In the genomic region with DNA sequence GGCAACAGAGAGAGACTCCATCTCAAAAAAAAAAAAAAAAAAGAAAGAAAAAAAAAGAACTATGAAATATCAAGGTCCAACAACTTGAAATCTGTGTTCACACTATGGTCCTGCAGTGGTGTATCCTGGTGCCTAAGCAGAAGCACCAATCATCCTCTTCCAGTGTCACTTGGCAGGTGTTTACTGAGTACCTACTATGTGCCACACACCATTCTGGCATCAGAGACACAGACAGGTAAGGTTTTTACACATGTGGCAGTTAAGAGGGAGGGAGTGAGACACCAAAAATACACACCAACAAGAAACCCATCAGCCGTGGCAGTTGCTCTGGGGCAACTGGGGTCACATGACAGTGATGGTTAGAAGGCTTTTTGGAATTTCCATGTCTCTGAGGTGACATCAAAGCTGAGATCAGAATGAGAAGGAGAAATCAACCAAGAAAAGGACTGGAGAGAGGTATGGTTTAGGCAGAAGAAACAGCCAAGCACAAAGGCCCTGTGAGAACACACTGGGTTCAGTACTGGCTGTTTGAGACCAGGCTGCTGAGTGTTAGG, we compare ENCODE assay signal across 18 cellular contexts. TPM values are rescaled to one million over a fixed set of nuclear protein-coding genes. Genes with fewer than 3 reads are reported as not detected.
DNase-seq lines count a peak whose midpoint lies in the region; ATAC-seq and TF ChIP-seq lines count a peak whose summit lies in the region.
"Had no signal": no experiment of that assay in that cellular context is flagged by ENCODE, and none has a peak within 500 bp of the region (broad histone marks: within the 10 kb centered on the region; RNA-seq: fewer than 3 reads in every experiment).

No MANE protein-coding gene starts in this region.

- TF ChIP-seq CTCF in spleen (IDR thresholded peaks at IDR 0.05 in 8 of 11, conservative IDR thresholded peaks at IDR 0.05 in 3 of 11): no peak

- H3K9me3 ChIP-seq in BLaER1 (no peaks in the 10 kb centered on the region), T-helper 17 cell (ENCODE audit: control insufficient read depth, low read length, poor library complexity, severe bottlenecking) (no peaks in the 10 kb centered on the region), spleen (no peaks in the 10 kb centered on the region)
- no peaks in the 10 kb centered on the region for H3K9me3 ChIP-seq in CD4-positive, alpha-beta memory T cell (ENCODE audit: control insufficient read depth in 1 of 2, low read length in 2 of 2)
- H3K9me3 ChIP-seq: left lung, mucosa of descending colon, right lobe of liver, thoracic aorta had no signal

- H3K27me3 Mint-ChIP-seq in CD4-positive, alpha-beta memory T cell: no peaks in the 10 kb centered on the region
- H3K27me3 Mint-ChIP-seq in T-helper 17 cell: no peaks in the 10 kb centered on the region
- no peaks in the 10 kb centered on the region for H3K27me3 Mint-ChIP-seq in central memory CD8-positive, alpha-beta T cell

- no peak overlapping the region for H3K9ac ChIP-seq in BLaER1

- H3K27ac ChIP-seq in BLaER1 (peak overlapping the region; percentile 29; the same call in 1 of the 2 replicates), spleen (peak overlapping the region in 4 of 8 donors; percentile 16 to 46 (median 32))
- H3K27ac ChIP-seq in CD4-positive, alpha-beta memory T cell (ENCODE audit: low read depth, low read length): peak overlapping the region; percentile 73
- H3K27ac ChIP-seq: dorsolateral prefrontal cortex, left lung, right lobe of liver, thoracic aorta had no signal

- TF ChIP-seq POLR2A in spleen (IDR thresholded peaks at IDR 0.05): no peak

- H3K4me2 ChIP-seq in BLaER1: peak overlapping the region; percentile 57

- peak overlapping the region; percentile 93 to 98 (median 94) for H3K27ac Mint-ChIP-seq in CD4-positive, alpha-beta memory T cell
- peak overlapping the region; percentile 100 for H3K27ac Mint-ChIP-seq in T-helper 17 cell
- peak overlapping the region; percentile 87 for H3K27ac Mint-ChIP-seq in central memory CD8-positive, alpha-beta T cell (ENCODE audit: low read depth)

- CTCF ChIA-PET in CD4-positive, alpha-beta memory T cell (lab: Charles Lee; ENCODE audit: partially characterized antibody): interaction anchor here (1.1 to 3.0 kb wide), 3 partner anchors 9 to 47 kb away, joined by 3 to 13 read pairs (median 4); a partner anchor contains a TSS

- peak in 1 of 5 donors; percentile 44 for DNase-seq in CD4-positive, alpha-beta memory T cell
- no peak for DNase-seq in T-helper 17 cell
- DNase-seq in central memory CD8-positive, alpha-beta T cell (ENCODE audit: low spot score in 2 of 2): no peak
- DNase-seq in T1000 (lab: John Stamatoyannopoulos, UW): no peak
- no peak for DNase-seq in DMS53 treated with DMSO at 0.1 percent for 48 hours (lab: John Stamatoyannopoulos, UW; ENCODE audit: unreplicated experiment)
- no peak for DNase-seq in spleen
- DNase-seq: DMS79, dorsolateral prefrontal cortex, HCEC 1CT, mucosa of descending colon, NCI-H2081, NCI-H510A treated with DMSO at 0.1 percent for 48 hours, occipital lobe, right lobe of liver had no signal

- H3K4me3 ChIP-seq in BLaER1 (no peak overlapping the region), spleen (no peak overlapping the region)
- H3K4me3 ChIP-seq in CD4-positive, alpha-beta memory T cell (ENCODE audit: low read length in 2 of 2): no peak overlapping the region
- H3K4me3 ChIP-seq: dorsolateral prefrontal cortex, left lung, mucosa of descending colon, right lobe of liver, thoracic aorta had no signal

- H3K27me3 ChIP-seq in BLaER1 (no peaks in the 10 kb centered on the region), spleen (replicated peaks in 1 of 7) (no peaks in the 10 kb centered on the region)
- no peaks in the 10 kb centered on the region for H3K27me3 ChIP-seq in CD4-positive, alpha-beta memory T cell (ENCODE audit: insufficient read depth, low read length)
- H3K27me3 ChIP-seq: dorsolateral prefrontal cortex, left lung, right lobe of liver had no signal

- 50 to 75% (median 56%) methylated on average over 1 of the region's 1 CpG for WGBS in spleen, 5 donors

- H3K4me1 ChIP-seq in BLaER1: peaks cover 72% of the 10 kb centered on the region
- H3K4me1 ChIP-seq in CD4-positive, alpha-beta memory T cell (ENCODE audit: insufficient read depth, low read length): peaks cover 85% of the 10 kb centered on the region
- H3K4me1 ChIP-seq in spleen: peaks cover 0 to 43% (median 11%) of the 10 kb centered on the region in 6 donors
- H3K4me1 ChIP-seq: right lobe of liver had no signal

- H3K36me3 ChIP-seq in BLaER1 (no peaks in the 10 kb centered on the region), spleen (no peaks in the 10 kb centered on the region)
- H3K36me3 ChIP-seq in CD4-positive, alpha-beta memory T cell (ENCODE audit: insufficient read depth, low read length): no peaks in the 10 kb centered on the region
- H3K36me3 ChIP-seq: left lung, right lobe of liver, thoracic aorta had no signal

- intact Hi-C loops in CD4-positive, alpha-beta memory T cell (cut with micrococcal nuclease): no loop called here
- intact Hi-C loops in spleen (cut with DNase I; ENCODE audit: low total_unique reads): no loop called here

- ATAC-seq in T-helper 17 cell: no peak
- ATAC-seq in central memory CD8-positive, alpha-beta T cell (replicated peaks; ENCODE audit: extremely low read depth, poor library complexity, severe bottlenecking): no peak
- ATAC-seq: esophagus mucosa, left lung, mucosa of descending colon, right lobe of liver had no signal

- H3K4me3 Mint-ChIP-seq in CD4-positive, alpha-beta memory T cell: peak overlapping the region; percentile 9 to 77 (median 61)
- H3K4me3 Mint-ChIP-seq in T-helper 17 cell: peak overlapping the region; percentile 79
- H3K4me3 Mint-ChIP-seq in central memory CD8-positive, alpha-beta T cell: peak overlapping the region; percentile 40

- peaks cover 49 to 76% (median 62%) of the 10 kb centered on the region in 4 donors for H3K4me1 Mint-ChIP-seq in CD4-positive, alpha-beta memory T cell
- peaks cover 46% of the 10 kb centered on the region for H3K4me1 Mint-ChIP-seq in T-helper 17 cell
- peaks cover 50% of the 10 kb centered on the region for H3K4me1 Mint-ChIP-seq in central memory CD8-positive, alpha-beta T cell

- no peaks in the 10 kb centered on the region for H4K20me1 ChIP-seq in BLaER1

- H3K36me3 Mint-ChIP-seq in CD4-positive, alpha-beta memory T cell: peaks cover 7 to 22% of the 10 kb centered on the region in 2 donors
- H3K36me3 Mint-ChIP-seq in T-helper 17 cell (ENCODE audit: low read depth): peaks cover 3% of the 10 kb centered on the region
- H3K36me3 Mint-ChIP-seq in central memory CD8-positive, alpha-beta T cell (ENCODE audit: insufficient read depth): peaks cover 12% of the 10 kb centered on the region

- POLR2A ChIA-PET in CD4-positive, alpha-beta memory T cell (lab: Charles Lee; ENCODE audit: partially characterized antibody): interaction anchor here (1.2 to 7.4 kb wide), 7 partner anchors 10 to 67 kb away, joined by 3 to 75 read pairs (median 39); a partner anchor contains a TSS

- peaks cover 0 to 3% (median 0%) of the 10 kb centered on the region in 8 donors for H3K9me3 Mint-ChIP-seq in CD4-positive, alpha-beta memory T cell
- H3K9me3 Mint-ChIP-seq in central memory CD8-positive, alpha-beta T cell: no peaks in the 10 kb centered on the region

RNA-seq across cellular contexts. Expression of a gene that starts 17.6 kb away (rescaled TPM):
- 10 to 100 TPM; 46.5 to 56.3 TPM for total RNA-seq in CD4-positive, alpha-beta memory T cell
- 10 to 100 TPM in 1 of 2 donors, 1 to 10 TPM in 1; 3.9 to 11.8 TPM for polyA plus RNA-seq in CD4-positive, alpha-beta memory T cell
- total RNA-seq in T-helper 17 cell (10 to 100 TPM; 49.7 to 58.4 TPM), spleen (10 to 100 TPM in 2 of 7 donors, 1 to 10 TPM in 5; 5.3 to 12.5 (median 9.3) TPM)
- polyA plus RNA-seq in spleen: 10 to 100 TPM in 2 of 3 donors, 1 to 10 TPM in 1; 4.4 to 17.8 (median 15.0) TPM
- total RNA-seq: thoracic aorta had no signal

RNA-seq across cellular contexts. Expression of a gene that starts 27.1 kb away (rescaled TPM):
- 10 to 100 TPM; 70.7 to 72.4 TPM for total RNA-seq in CD4-positive, alpha-beta memory T cell
- 10 to 100 TPM; 27.2 to 37.7 TPM for polyA plus RNA-seq in CD4-positive, alpha-beta memory T cell
- total RNA-seq in T-helper 17 cell: 10 to 100 TPM; 66.5 to 67.2 TPM
- total RNA-seq in spleen: 10 to 100 TPM; 23.7 to 62.8 (median 41.1) TPM
- 10 to 100 TPM; 12.4 to 44.1 (median 41.9) TPM for polyA plus RNA-seq in spleen

RNA-seq across cellular contexts. Expression of a gene that starts 42.6 kb away (rescaled TPM):
- total RNA-seq in CD4-positive, alpha-beta memory T cell: 100 to 1,000 TPM; 101 to 105 TPM
- polyA plus RNA-seq in CD4-positive, alpha-beta memory T cell: 10 to 100 TPM; 28.4 to 49.7 TPM
- 10 to 100 TPM; 85.0 to 91.7 TPM for total RNA-seq in T-helper 17 cell
- 100 to 1,000 TPM in 2 of 7 donors, 10 to 100 TPM in 5; 59.9 to 141 (median 96.9) TPM for total RNA-seq in spleen
- polyA plus RNA-seq in spleen: 10 to 100 TPM; 26.7 to 60.5 (median 31.9) TPM
